Comparison of ENCODE assay signal across 1 cellular context in the genomic region with DNA sequence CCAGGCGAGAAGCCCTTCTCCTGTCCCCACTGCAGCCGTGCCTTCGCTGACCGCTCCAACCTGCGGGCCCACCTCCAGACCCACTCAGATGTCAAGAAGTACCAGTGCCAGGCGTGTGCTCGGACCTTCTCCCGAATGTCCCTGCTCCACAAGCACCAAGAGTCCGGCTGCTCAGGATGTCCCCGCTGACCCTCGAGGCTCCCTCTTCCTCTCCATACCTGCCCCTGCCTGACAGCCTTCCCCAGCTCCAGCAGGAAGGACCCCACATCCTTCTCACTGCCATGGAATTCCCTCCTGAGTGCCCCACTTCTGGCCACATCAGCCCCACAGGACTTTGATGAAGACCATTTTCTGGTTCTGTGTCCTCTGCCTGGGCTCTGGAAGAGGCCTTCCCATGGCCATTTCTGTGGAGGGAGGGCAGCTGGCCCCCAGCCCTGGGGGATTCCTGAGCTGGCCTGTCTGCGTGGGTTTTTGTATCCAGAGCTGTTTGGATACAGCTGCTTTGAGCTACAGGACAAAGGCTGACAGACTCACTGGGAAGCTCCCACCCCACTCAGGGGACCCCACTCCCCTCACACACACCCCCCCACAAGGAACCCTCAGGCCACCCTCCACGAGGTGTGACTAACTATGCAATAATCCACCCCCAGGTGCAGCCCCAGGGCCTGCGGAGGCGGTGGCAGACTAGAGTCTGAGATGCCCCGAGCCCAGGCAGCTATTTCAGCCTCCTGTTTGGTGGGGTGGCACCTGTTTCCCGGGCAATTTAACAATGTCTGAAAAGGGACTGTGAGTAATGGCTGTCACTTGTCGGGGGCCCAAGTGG.
TF ChIP-seq lines count a peak whose summit lies in the region.

No MANE protein-coding gene starts in this region.

TF ChIP-seq in HEK293T, 16 proteins besides CTCF, POLR2A, EP300 and RAD21 (continued from another document):
- no peak for TF ChIP-seq SP1 (IDR thresholded peaks at IDR 0.05)
- no peak for TF ChIP-seq ARNT (IDR thresholded peaks at IDR 0.05)
- TF ChIP-seq SUZ12 (IDR thresholded peaks at IDR 0.05): no peak
- TF ChIP-seq BHLHE40 (IDR thresholded peaks at IDR 0.05; ENCODE audit: borderline replicate concordance): no peak
TF ChIP-seq in HEK293T: peak in this region for 0.
